In the genomic region with DNA sequence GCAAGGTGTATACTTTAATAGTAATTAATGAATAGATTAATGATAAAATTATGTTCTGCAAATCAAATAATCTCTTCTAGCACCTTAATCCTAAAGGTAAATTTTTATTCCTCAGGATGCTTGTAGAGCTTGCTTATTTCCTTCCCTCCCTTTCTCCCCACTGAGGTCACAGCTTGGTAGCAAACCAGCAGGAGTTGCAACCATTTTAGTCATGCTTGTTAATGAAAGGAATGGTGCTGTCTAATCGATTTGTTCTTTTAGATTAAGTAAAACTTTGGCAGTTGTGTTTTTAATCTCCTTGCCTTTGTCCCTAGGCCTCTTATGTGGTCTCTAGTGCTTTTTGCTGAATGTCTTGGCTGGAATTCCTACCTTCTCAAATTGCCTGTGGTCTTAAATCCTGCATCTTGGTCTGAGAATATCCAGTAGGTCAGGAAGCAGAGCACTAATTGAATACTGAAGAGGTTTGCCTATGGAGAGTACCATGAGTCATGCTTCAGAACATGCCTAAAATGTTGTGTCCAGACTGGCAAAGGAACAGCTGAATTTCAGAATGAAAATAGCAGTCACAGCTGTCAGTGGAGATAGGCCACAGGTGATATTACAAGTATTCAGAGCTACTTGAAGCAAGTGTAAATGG, we compare ENCODE assay signal across 10 cellular contexts. TPM values are rescaled to one million over a fixed set of nuclear protein-coding genes. Genes with fewer than 3 reads are reported as not detected.
A peak's percentile ranks its signal among the peaks of the same experiment; 100 is the strongest.
DNase-seq lines count a peak whose midpoint lies in the region; ATAC-seq and TF ChIP-seq lines count a peak whose summit lies in the region.
"Had no signal": no experiment of that assay in that cellular context is flagged by ENCODE, and none has a peak within 500 bp of the region (broad histone marks: within the 10 kb centered on the region; RNA-seq: fewer than 3 reads in every experiment).

No MANE protein-coding gene starts in this region.

- H3K4me3 ChIP-seq in IMR-90 (ENCODE audit: insufficient read depth, low read depth, low read length), result no peak overlapping the region
- no peak overlapping the region for H3K4me3 ChIP-seq in mammary epithelial cell (replicated peaks in 1 of 3; ENCODE audit: insufficient read depth in 1 of 3, low read depth in 2 of 3, low read length in 3 of 3)

- H3K9me3 ChIP-seq in IMR-90 (ENCODE audit: control insufficient read depth, insufficient read depth, low read length) (no peaks in the 10 kb centered on the region), mammary epithelial cell (replicated peaks; ENCODE audit: insufficient read depth, low read length) (no peaks in the 10 kb centered on the region)

- H2BK15ac ChIP-seq in IMR-90 (ENCODE audit: low read depth, low read length), result no peak overlapping the region

- H3K36me3 ChIP-seq in IMR-90 (ENCODE audit: control insufficient read depth, insufficient read depth, low read length) (no peaks in the 10 kb centered on the region), mammary epithelial cell (ENCODE audit: insufficient read depth, low read length) (no peaks in the 10 kb centered on the region)

- BruUV-seq in IMR-90 (replicated peaks; lab: Mats Ljungman, UMichigan) (no TSS peak), mammary epithelial cell (replicated peaks; lab: Mats Ljungman, UMichigan) (no TSS peak)

- no peak overlapping the region for H2BK20ac ChIP-seq in IMR-90 (ENCODE audit: low read depth, low read length)

- H3K79me2 ChIP-seq in mammary epithelial cell (ENCODE audit: insufficient read depth, low read length), result no peaks in the 10 kb centered on the region

- no peak overlapping the region for H4K91ac ChIP-seq in IMR-90 (ENCODE audit: insufficient read depth, low read depth, low read length)

- in situ Hi-C loops in IMR-90 (cut with MboI; ENCODE audit: low sequenced_read_pairs), result no loop called here
- in situ Hi-C loops in mammary epithelial cell (cut with MboI; ENCODE audit: low sequenced_read_pairs in 2 of 2), result no loop called here

- H3K9ac ChIP-seq in IMR-90 (ENCODE audit: low read depth, low read length) (no peak overlapping the region), mammary epithelial cell (ENCODE audit: insufficient read depth, low read length) (no peak overlapping the region)

- H3K27me3 Mint-ChIP-seq in activated naive CD8-positive, alpha-beta T cell treated with anti-CD3 and anti-CD28 coated beads for 36 hours, result peaks cover 3% of the 10 kb centered on the region
- H3K27me3 Mint-ChIP-seq: dendritic cell treated with granulocyte-macrophage colony-stimulating factor and Interleukin-4, amounts not matched to agents 40 ng/mL and 50 ng/mL, for 4 days had no signal

- H3K9me3 Mint-ChIP-seq in activated naive CD8-positive, alpha-beta T cell treated with anti-CD3 and anti-CD28 coated beads for 36 hours, result no peaks in the 10 kb centered on the region
- H3K9me3 Mint-ChIP-seq: dendritic cell treated with granulocyte-macrophage colony-stimulating factor and Interleukin-4, amounts not matched to agents 40 ng/mL and 50 ng/mL, for 4 days had no signal

- H2AK9ac ChIP-seq in IMR-90 (replicated peaks; ENCODE audit: low read depth, low read length, poor library complexity), result no peak overlapping the region

- CTCF ChIA-PET in IMR-90 (lab: Yijun Ruan, JAX), result no interaction called here
- CTCF ChIA-PET in mammary epithelial cell (lab: Charles Lee; ENCODE audit: low non-redundant PET), result no interaction called here

- TF ChIP-seq POLR2A in IMR-90 (IDR thresholded peaks at IDR 0.05; ENCODE audit: low read depth, low read length), result no peak

- no CpG with 5 or more reads among the region's 1 CpG for WGBS in IMR-90 (ENCODE audit: extremely low coverage in 2 of 2, insufficient read length in 1 of 2), 2 experiments
- WGBS in mammary epithelial cell (ENCODE audit: low coverage, missing lambda C conversion rate), result 41% methylated on average over 1 of the region's 1 CpG

- peak; percentile 83 for ATAC-seq in IMR-90 (ENCODE audit: low read depth)
- ATAC-seq in left lobe of liver, result peak; percentile 16
- ATAC-seq in HG03469 (IDR thresholded peaks at IDR 0.05; ENCODE audit: unreplicated experiment), result no peak
- ATAC-seq in HG02678 (IDR thresholded peaks at IDR 0.05; ENCODE audit: unreplicated experiment), result no peak

- no peak for TF ChIP-seq CTCF in IMR-90 (conservative IDR thresholded peaks at IDR 0.05; ENCODE audit: low read depth, low read length)
- no peak for TF ChIP-seq CTCF in mammary epithelial cell (conservative IDR thresholded peaks at IDR 0.05 in 1 of 2, IDR thresholded peaks at IDR 0.05 in 1 of 2; ENCODE audit: extremely low read depth in 1 of 2, insufficient read depth in 1 of 2, low read depth in 1 of 2, low read length in 2 of 2)

- H3K36me3 Mint-ChIP-seq in activated naive CD8-positive, alpha-beta T cell treated with anti-CD3 and anti-CD28 coated beads for 36 hours, result no peaks in the 10 kb centered on the region

- H2BK120ac ChIP-seq in IMR-90 (ENCODE audit: low read depth, low read length), result no peak overlapping the region

- no peak overlapping the region for H2AK5ac ChIP-seq in IMR-90 (ENCODE audit: low read depth, low read length)

- no peak overlapping the region for H3K23ac ChIP-seq in IMR-90 (ENCODE audit: low read depth, low read length)

- H3K27me3 ChIP-seq in IMR-90 (ENCODE audit: control insufficient read depth, insufficient read depth, low read length) (no peaks in the 10 kb centered on the region), mammary epithelial cell (ENCODE audit: insufficient read depth, low read length) (no peaks in the 10 kb centered on the region)

- H3K56ac ChIP-seq in IMR-90 (ENCODE audit: extremely low read depth, insufficient read depth, low read length), result no peak overlapping the region

- H3K14ac ChIP-seq in IMR-90 (replicated peaks; ENCODE audit: low read depth, low read length), result no peak overlapping the region

- H3K4ac ChIP-seq in IMR-90 (ENCODE audit: low read depth, low read length), result no peak overlapping the region

- no peaks in the 10 kb centered on the region for H3K4me1 Mint-ChIP-seq in activated naive CD8-positive, alpha-beta T cell treated with anti-CD3 and anti-CD28 coated beads for 36 hours

- H3K4me1 ChIP-seq in IMR-90 (ENCODE audit: control insufficient read depth, insufficient read depth, low read length), result peaks cover 6% of the 10 kb centered on the region; the same call in 1 of the 2 replicates
- peaks cover 11% of the 10 kb centered on the region for H3K4me1 ChIP-seq in mammary epithelial cell (ENCODE audit: insufficient read depth, low read length)

- intact Hi-C loops in IMR-90 (cut with micrococcal nuclease) (no loop called here), mammary epithelial cell (cut with micrococcal nuclease) (no loop called here)

- DNase-seq in DMS 273 (lab: John Stamatoyannopoulos, UW; ENCODE audit: unreplicated experiment), result peak; percentile 72
- DNase-seq in IMR-90, result peak; percentile 50
- DNase-seq in mammary epithelial cell, result peak; percentile 78
- DNase-seq in left lobe of liver (ENCODE audit: low spot score), result no peak
- DNase-seq in activated naive CD8-positive, alpha-beta T cell treated with anti-CD3 and anti-CD28 coated beads for 36 hours, result no peak
- DNase-seq in NCI-H1436 (lab: John Stamatoyannopoulos, UW), result no peak
- DNase-seq: NCI-H1436 treated with DMSO at 0.1 percent for 48 hours had no signal

- H3K4me3 Mint-ChIP-seq in activated naive CD8-positive, alpha-beta T cell treated with anti-CD3 and anti-CD28 coated beads for 36 hours, result no peak overlapping the region
- H3K4me3 Mint-ChIP-seq: dendritic cell treated with granulocyte-macrophage colony-stimulating factor and Interleukin-4, amounts not matched to agents 40 ng/mL and 50 ng/mL, for 4 days had no signal

- TF ChIP-seq RAD21 in IMR-90 (IDR thresholded peaks at IDR 0.05; ENCODE audit: low read length), result no peak

- no peak overlapping the region for H2BK5ac ChIP-seq in IMR-90 (ENCODE audit: low read depth, low read length, poor library complexity, severe bottlenecking)

- POLR2A ChIA-PET in IMR-90 (lab: Charles Lee; ENCODE audit: unreplicated experiment), result no interaction called here

- peak overlapping the region; percentile 55; the same call in 1 of the 2 replicates for H3K27ac ChIP-seq in IMR-90 (ENCODE audit: insufficient read depth, low read length)
- H3K27ac ChIP-seq in mammary epithelial cell (ENCODE audit: insufficient read depth, low read depth, low read length), result peak overlapping the region; percentile 24

- H3K4me2 ChIP-seq in IMR-90 (ENCODE audit: low read depth, low read length) (no peak overlapping the region), mammary epithelial cell (ENCODE audit: insufficient read depth, low read depth, low read length) (peak overlapping the region; percentile 52)

- no peaks in the 10 kb centered on the region for H4K20me1 ChIP-seq in IMR-90 (ENCODE audit: insufficient read depth, low read length)
- no peaks in the 10 kb centered on the region for H4K20me1 ChIP-seq in mammary epithelial cell (ENCODE audit: insufficient read depth, low read length)

- no peaks in the 10 kb centered on the region for H3K79me1 ChIP-seq in IMR-90 (ENCODE audit: low read depth in 1 of 2, low read length in 2 of 2)

- no peak overlapping the region for H4K8ac ChIP-seq in IMR-90 (ENCODE audit: low read depth in 2 of 2, low read length in 2 of 2)

- H2AFZ ChIP-seq in IMR-90 (replicated peaks; ENCODE audit: low read length, poor library complexity), result no peak overlapping the region
- H2AFZ ChIP-seq in mammary epithelial cell (ENCODE audit: low read depth, low read length), result peak overlapping the region; percentile 53

- no peak overlapping the region for H3K18ac ChIP-seq in IMR-90 (ENCODE audit: low read depth, low read length)

- no peak overlapping the region for H3K27ac Mint-ChIP-seq in activated naive CD8-positive, alpha-beta T cell treated with anti-CD3 and anti-CD28 coated beads for 36 hours
- H3K27ac Mint-ChIP-seq: dendritic cell treated with granulocyte-macrophage colony-stimulating factor and Interleukin-4, amounts not matched to agents 40 ng/mL and 50 ng/mL, for 4 days had no signal

- dilution Hi-C loops in IMR-90 (cut with HindIII; ENCODE audit: low sequenced_read_pairs, unreplicated experiment), result no loop called here
- dilution Hi-C loops in mammary epithelial cell (cut with HindIII; ENCODE audit: low sequenced_read_pairs), result no loop called here

- H4K5ac ChIP-seq in IMR-90 (ENCODE audit: low read depth, low read length), result no peak overlapping the region

- H3K9me1 ChIP-seq in IMR-90 (ENCODE audit: insufficient read depth, low read length), result no peaks in the 10 kb centered on the region

TF ChIP-seq in IMR-90, 13 proteins besides CTCF, POLR2A, EP300 and RAD21 (continues in another document):
- no peak for TF ChIP-seq CHD1 (IDR thresholded peaks at IDR 0.05; ENCODE audit: low read depth, low read length)
- TF ChIP-seq SMC3 (IDR thresholded peaks at IDR 0.05; ENCODE audit: low read depth, low read length), result no peak
- no peak for TF ChIP-seq MXI1 (IDR thresholded peaks at IDR 0.05; ENCODE audit: borderline replicate concordance, low read depth, low read length)

RNA-seq across cellular contexts. Expression of a gene that starts 36.3 kb away (rescaled TPM):
- total RNA-seq in IMR-90 (2012; rRNA removed) (10.4 and 10.6 TPM in 2 replicates), mammary epithelial cell (10 to 100 TPM; 10.3 to 14.0 TPM), left lobe of liver (11.7 TPM)
- polyA plus RNA-seq in IMR-90 (2012; rRNA removed) (9.9 and 13.6 TPM in 2 replicates), mammary epithelial cell (10.4 TPM)
- polyA plus RNA-seq in IMR-90 (2012; cell fraction: cytosol; rRNA removed), result 5.0 and 5.8 TPM in 2 replicates
- 4.9 and 22.0 TPM in 2 replicates for polyA plus RNA-seq in IMR-90 (2012; cell fraction: nucleus; rRNA removed; ENCODE audit: low replicate concordance)
- 5.8 TPM for polyA minus RNA-seq in mammary epithelial cell
- 10 to 100 TPM; 11.4 to 16.4 TPM for total RNA-seq in activated naive CD8-positive, alpha-beta T cell treated with anti-CD3 and anti-CD28 coated beads for 36 hours

Comparison
In these comparisons a context has a peak if more than half of its experiments do, and no peak if none do; other contexts are left out.
1. DNase-seq: peak in DMS 273 (single experiment), IMR-90 (single experiment) and mammary epithelial cell (single experiment); none in left lobe of liver (single experiment), activated naive CD8-positive, alpha-beta T cell treated with anti-CD3 and anti-CD28 coated beads for 36 hours (single experiment) and NCI-H1436 (single experiment).
2. ATAC-seq: peak in IMR-90 (single experiment) and left lobe of liver (single experiment); none in HG03469 (single experiment) and HG02678 (single experiment).